Comparison of ENCODE assay signal across 23 cellular contexts in genomic region chr5:132886064-132886823, GRCh38. TPM values are rescaled to one million over a fixed set of nuclear protein-coding genes. Genes with fewer than 3 reads are reported as not detected.
DNase-seq lines count a peak whose midpoint lies in the region; ATAC-seq and TF ChIP-seq lines count a peak whose summit lies in the region.
"Had no signal": no experiment of that assay in that cellular context is flagged by ENCODE, and none has a peak within 500 bp of the region (broad histone marks: within the 10 kb centered on the region; RNA-seq: fewer than 3 reads in every experiment).

No MANE protein-coding gene starts in this region.

- no peak for TF ChIP-seq CTCF in GM23338 (conservative IDR thresholded peaks at IDR 0.05; ENCODE audit: low read depth in 2 of 2)
- TF ChIP-seq CTCF in hepatocyte (IDR thresholded peaks at IDR 0.05; ENCODE audit: poor library complexity): no peak
- TF ChIP-seq CTCF in progenitor cell of endocrine pancreas (IDR thresholded peaks at IDR 0.05; ENCODE audit: unreplicated experiment): no peak

- H4K20me1 ChIP-seq in GM23338 (replicated peaks; ENCODE audit: insufficient read depth): peaks cover 4% of the 10 kb centered on the region; the same call in 1 of the 2 replicates
- peaks cover 6% of the 10 kb centered on the region for H4K20me1 ChIP-seq in hepatocyte (ENCODE audit: insufficient read depth, poor library complexity, severe bottlenecking)

- H2AFZ ChIP-seq in GM23338: no peak overlapping the region
- no peak overlapping the region for H2AFZ ChIP-seq in hepatocyte
- H2AFZ ChIP-seq: GM23248 had no signal

- H3K4me2 ChIP-seq in GM23338 (no peak overlapping the region), hepatocyte (no peak overlapping the region)

- no peak overlapping the region for H3K4me3 Mint-ChIP-seq in GM23338
- no peak overlapping the region for H3K4me3 Mint-ChIP-seq in T-helper 17 cell
- no peak overlapping the region for H3K4me3 Mint-ChIP-seq in progenitor cell of endocrine pancreas (ENCODE audit: low read depth)
- H3K4me3 Mint-ChIP-seq: activated CD8-positive, alpha-beta T cell treated with anti-CD3 and anti-CD28 coated beads, Interleukin-2, amount 10 ng/mL, durations not matched to agents 7 days and 5 days; activated naive CD8-positive, alpha-beta T cell treated with anti-CD3 and anti-CD28 coated beads, Interleukin-2, amount 10 ng/mL, durations not matched to agents 7 days and 5 days; brain; dendritic cell treated with granulocyte-macrophage colony-stimulating factor and Interleukin-4, amounts not matched to agents 40 ng/mL and 50 ng/mL, for 4 days; WTC11 had no signal

- peaks cover 47% of the 10 kb centered on the region for H3K36me3 ChIP-seq in GM23338 (ENCODE audit: insufficient read depth)
- H3K36me3 ChIP-seq in hepatocyte (replicated peaks; ENCODE audit: insufficient read depth, low read depth): peaks cover 4% of the 10 kb centered on the region

- H3K79me2 ChIP-seq in GM23338 (replicated peaks; ENCODE audit: insufficient read depth): no peaks in the 10 kb centered on the region
- peaks cover 2% of the 10 kb centered on the region for H3K79me2 ChIP-seq in hepatocyte

- H3K9me2 ChIP-seq in GM23338 (ENCODE audit: insufficient read depth) (no peaks in the 10 kb centered on the region), hepatocyte (replicated peaks; ENCODE audit: insufficient read depth) (no peaks in the 10 kb centered on the region)

- H3K4me3 ChIP-seq in GM23338: no peak overlapping the region
- H3K4me3 ChIP-seq in hepatocyte: no peak overlapping the region
- H3K4me3 ChIP-seq: GM23248, SJCRH30, testis had no signal

- 93% methylated on average over 11 of the region's 11 CpGs for WGBS in hepatocyte (ENCODE audit: low lambda C conversion rate, missing lambda C conversion rate)

- H3K27me3 ChIP-seq in GM23338 (ENCODE audit: insufficient read depth) (no peaks in the 10 kb centered on the region), hepatocyte (no peaks in the 10 kb centered on the region)
- H3K27me3 ChIP-seq: SJCRH30, testis had no signal

- no peak for ATAC-seq in GM23338
- ATAC-seq in T-helper 17 cell: peak; percentile 23
- ATAC-seq in GM18511 (IDR thresholded peaks at IDR 0.05; ENCODE audit: unreplicated experiment): no peak
- ATAC-seq in GM19328 (IDR thresholded peaks at IDR 0.05; ENCODE audit: unreplicated experiment): no peak
- ATAC-seq: activated CD8-positive, alpha-beta T cell treated with anti-CD3 and anti-CD28 coated beads, Interleukin-2, amount 10 ng/mL, durations not matched to agents 7 days and 5 days; PC-3; WTC11 had no signal

- DNase-seq in GM23338 (ENCODE audit: low spot score) (peak; percentile 33), T-helper 17 cell (no peak), hepatocyte (ENCODE audit: low spot score) (no peak), progenitor cell of endocrine pancreas (ENCODE audit: low spot score, unreplicated experiment) (no peak), NCI-H2196 (lab: John Stamatoyannopoulos, UW; ENCODE audit: unreplicated experiment) (no peak), NCI-H2227 treated with DMSO at 0.1 percent for 48 hours (lab: John Stamatoyannopoulos, UW) (no peak)
- DNase-seq: activated CD8-positive, alpha-beta T cell treated with anti-CD3 and anti-CD28 coated beads, Interleukin-2, amount 10 ng/mL, durations not matched to agents 7 days and 5 days; activated naive CD8-positive, alpha-beta T cell treated with anti-CD3 and anti-CD28 coated beads, Interleukin-2, amount 10 ng/mL, durations not matched to agents 7 days and 5 days; activated T-cell treated with anti-CD3 and anti-CD28 coated beads, Interleukin-2, amount 50 U/mL, for 48 hours; erythroblast; GM23248; Kasumi-1; NCI-H774; PC-3; retina; SJCRH30; T-helper 2 cell; testis had no signal

- no peaks in the 10 kb centered on the region for H3K4me1 ChIP-seq in GM23338 (ENCODE audit: insufficient read depth)
- H3K4me1 ChIP-seq in hepatocyte (ENCODE audit: insufficient read depth): no peaks in the 10 kb centered on the region
- H3K4me1 ChIP-seq: SJCRH30, testis had no signal

- H3K4me1 Mint-ChIP-seq in GM23338 (no peaks in the 10 kb centered on the region), T-helper 17 cell (peaks cover 2% of the 10 kb centered on the region), progenitor cell of endocrine pancreas (ENCODE audit: low read depth) (no peaks in the 10 kb centered on the region)
- H3K4me1 Mint-ChIP-seq: WTC11 had no signal

- H3K9me3 ChIP-seq in T-helper 17 cell (ENCODE audit: control insufficient read depth, low read length, poor library complexity, severe bottlenecking) (no peaks in the 10 kb centered on the region), hepatocyte (ENCODE audit: low read depth) (no peaks in the 10 kb centered on the region)
- H3K9me3 ChIP-seq: SJCRH30, testis had no signal

- H3K27ac Mint-ChIP-seq in GM23338 (no peak overlapping the region), T-helper 17 cell (no peak overlapping the region), progenitor cell of endocrine pancreas (peak overlapping the region; percentile 35)
- H3K27ac Mint-ChIP-seq: activated CD8-positive, alpha-beta T cell treated with anti-CD3 and anti-CD28 coated beads, Interleukin-2, amount 10 ng/mL, durations not matched to agents 7 days and 5 days; WTC11 had no signal

- no peaks in the 10 kb centered on the region for H3K27me3 Mint-ChIP-seq in GM23338 (ENCODE audit: insufficient read depth, low read depth, poor library complexity)
- H3K27me3 Mint-ChIP-seq in T-helper 17 cell: no peaks in the 10 kb centered on the region
- H3K27me3 Mint-ChIP-seq in progenitor cell of endocrine pancreas: no peaks in the 10 kb centered on the region
- H3K27me3 Mint-ChIP-seq: activated naive CD8-positive, alpha-beta T cell treated with anti-CD3 and anti-CD28 coated beads, Interleukin-2, amount 10 ng/mL, durations not matched to agents 7 days and 5 days; brain; dendritic cell treated with granulocyte-macrophage colony-stimulating factor and Interleukin-4, amounts not matched to agents 40 ng/mL and 50 ng/mL, for 4 days had no signal

- H3K9me3 Mint-ChIP-seq in GM23338: no peaks in the 10 kb centered on the region
- H3K9me3 Mint-ChIP-seq in progenitor cell of endocrine pancreas (ENCODE audit: low read depth): no peaks in the 10 kb centered on the region
- H3K9me3 Mint-ChIP-seq: activated naive CD8-positive, alpha-beta T cell treated with anti-CD3 and anti-CD28 coated beads, Interleukin-2, amount 10 ng/mL, durations not matched to agents 7 days and 5 days; brain; dendritic cell treated with granulocyte-macrophage colony-stimulating factor and Interleukin-4, amounts not matched to agents 40 ng/mL and 50 ng/mL, for 4 days; WTC11 had no signal

- peaks cover 66% of the 10 kb centered on the region for H3K36me3 Mint-ChIP-seq in GM23338 (ENCODE audit: low read depth)
- H3K36me3 Mint-ChIP-seq in T-helper 17 cell (ENCODE audit: low read depth): peaks cover 5% of the 10 kb centered on the region
- H3K36me3 Mint-ChIP-seq in progenitor cell of endocrine pancreas (ENCODE audit: insufficient read depth): peaks cover 29% of the 10 kb centered on the region

- no peak overlapping the region for H3K27ac ChIP-seq in GM23338 (ENCODE audit: low read depth)
- peak overlapping the region; percentile 7 for H3K27ac ChIP-seq in hepatocyte
- H3K27ac ChIP-seq: GM23248, SJCRH30, testis had no signal

- no peaks in the 10 kb centered on the region for H3F3A ChIP-seq in GM23338 (replicated peaks; ENCODE audit: low read depth)

TF ChIP-seq in GM23338, 12 proteins besides CTCF, POLR2A, EP300 and RAD21 (continues in another document):
- TF ChIP-seq NANOG (IDR thresholded peaks at IDR 0.05; ENCODE audit: borderline replicate concordance) (no peak), STAT1 (IDR thresholded peaks at IDR 0.05; ENCODE audit: unreplicated experiment) (no peak)

RNA-seq across cellular contexts. Expression of gene LEAP2, which starts 12.8 kb away (rescaled TPM):
- total RNA-seq in GM23338 (2014; rRNA removed; shearing (Covaris generic)): 0.54 and 1.8 TPM in 2 replicates
- 1.5 and 1.6 TPM in 2 replicates for polyA plus RNA-seq in GM23338 (2016; fragmentation: Nextera tagmentation; extraction: Ambion mirVana)
- 1 to 10 TPM in 1 of 2 donors, under 1 TPM in 1; 0.47 to 1.0 TPM for total RNA-seq in T-helper 17 cell
- 19.2 and 22.6 TPM in 2 replicates for total RNA-seq in hepatocyte
- polyA plus RNA-seq in hepatocyte: 30.5 and 36.3 TPM in 2 replicates
- total RNA-seq in progenitor cell of endocrine pancreas: 1.7 and 2.0 TPM in 2 replicates
- total RNA-seq: GM23248 had no signal

RNA-seq across cellular contexts. Expression of gene UQCRQ, which starts 19.8 kb away (rescaled TPM):
- total RNA-seq in GM23338 (2014; rRNA removed; shearing (Covaris generic)): 104 and 115 TPM in 2 replicates
- polyA plus RNA-seq in GM23338 (2016; fragmentation: Nextera tagmentation; extraction: Ambion mirVana): 1,308 and 1,495 TPM in 2 replicates
- 100 to 1,000 TPM; 107 to 112 TPM for total RNA-seq in T-helper 17 cell
- 146 and 174 TPM in 2 replicates for total RNA-seq in hepatocyte
- polyA plus RNA-seq in hepatocyte: 1,138 and 1,156 TPM in 2 replicates
- 230 and 275 TPM in 2 replicates for total RNA-seq in progenitor cell of endocrine pancreas

RNA-seq across cellular contexts. Expression of gene GDF9, which starts 20.0 kb away (rescaled TPM):
- 0.14 and 0.66 TPM in 2 replicates for total RNA-seq in GM23338 (2014; rRNA removed; shearing (Covaris generic))
- polyA plus RNA-seq in GM23338 (2016; fragmentation: Nextera tagmentation; extraction: Ambion mirVana) (0.11 and 0.37 TPM in 2 replicates), hepatocyte (2.2 and 4.1 TPM in 2 replicates)
- total RNA-seq in T-helper 17 cell (under 1 TPM; 0.70 to 0.94 TPM), hepatocyte (0.76 and 1.7 TPM in 2 replicates), progenitor cell of endocrine pancreas (0.51 and 0.55 TPM in 2 replicates)
- total RNA-seq: PC-3 had no signal
- polyA plus RNA-seq: GM23248 had no signal

RNA-seq across cellular contexts. Expression of gene SHROOM1, which starts 55.8 kb away (rescaled TPM):
- total RNA-seq in GM23338 (2014; rRNA removed; shearing (Covaris generic)): 4.3 and 5.4 TPM in 2 replicates
- polyA plus RNA-seq in GM23338 (2016; fragmentation: Nextera tagmentation; extraction: Ambion mirVana): 2.5 and 2.6 TPM in 2 replicates
- under 1 TPM in 1 of 2 donors, not detected in 1; 0.20 TPM for total RNA-seq in T-helper 17 cell
- total RNA-seq in hepatocyte: 8.5 and 10.0 TPM in 2 replicates
- 17.8 and 19.2 TPM in 2 replicates for polyA plus RNA-seq in hepatocyte
- 10.0 and 12.6 TPM in 2 replicates for total RNA-seq in progenitor cell of endocrine pancreas
